13 cellular contexts compared by ENCODE assay signal in the genomic region with DNA sequence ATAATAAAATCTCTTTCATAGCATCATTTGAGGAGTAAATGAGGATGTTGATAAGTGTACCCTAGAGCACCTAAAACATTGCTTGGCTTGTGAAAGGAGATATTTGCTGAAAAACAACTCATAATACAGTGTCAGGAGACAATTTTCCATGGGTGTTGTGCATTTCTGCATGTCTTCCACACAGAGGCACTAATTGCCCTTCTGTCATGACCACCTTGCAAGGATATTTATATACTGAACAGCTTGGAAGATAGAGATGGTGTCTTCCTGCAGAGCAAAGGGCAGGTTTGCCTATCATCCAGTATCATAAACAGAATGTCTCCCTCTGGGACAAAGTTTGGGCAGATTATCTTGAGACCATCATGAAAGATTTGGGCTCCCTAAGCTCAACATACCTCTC.
A peak's percentile ranks its signal among the peaks of the same experiment; 100 is the strongest.
DNase-seq lines count a peak whose midpoint lies in the region; ATAC-seq and TF ChIP-seq lines count a peak whose summit lies in the region.
"Had no signal": no experiment of that assay in that cellular context is flagged by ENCODE, and none has a peak within 500 bp of the region (broad histone marks: within the 10 kb centered on the region; RNA-seq: fewer than 3 reads in every experiment).

No MANE protein-coding gene starts in this region.

- no peaks in the 10 kb centered on the region for H3K27me3 Mint-ChIP-seq in H9 (ENCODE audit: low read depth)
- H3K27me3 Mint-ChIP-seq: activated CD8-positive, alpha-beta memory T cell treated with anti-CD3 and anti-CD28 coated beads, Interleukin-2, amount 10 ng/mL, durations not matched to agents 7 days and 5 days had no signal

- no peaks in the 10 kb centered on the region for H3K36me3 ChIP-seq in PC-3 (ENCODE audit: low read depth, low read length)
- H3K36me3 ChIP-seq in ovary: no peaks in the 10 kb centered on the region
- H3K36me3 ChIP-seq in OCI-LY7 (ENCODE audit: insufficient read depth, low read length): no peaks in the 10 kb centered on the region

- no peak overlapping the region for H3K18ac ChIP-seq in H9 (ENCODE audit: insufficient read length, low read depth, low read length)

- H2AFZ ChIP-seq in H9 (ENCODE audit: low read length) (no peak overlapping the region), PC-3 (ENCODE audit: low read length) (no peak overlapping the region), OCI-LY7 (ENCODE audit: low read length) (no peak overlapping the region)

- H4K91ac ChIP-seq in H9 (ENCODE audit: insufficient read length, low read depth, low read length): no peak overlapping the region

- DNase-seq in DMS53 (lab: John Stamatoyannopoulos, UW) (peak; percentile 63), H9 (no peak), PC-3 (no peak), fibroblast of villous mesenchyme (ENCODE audit: low read depth) (peak; percentile 6), ovary (no peak), OCI-LY7 (ENCODE audit: low spot score) (no peak)
- DNase-seq: activated CD8-positive, alpha-beta memory T cell treated with anti-CD3 and anti-CD28 coated beads, Interleukin-2, amount 10 ng/mL, durations not matched to agents 7 days and 5 days; activated naive CD4-positive, alpha-beta T cell treated with anti-CD3 and anti-CD28 coated beads, Interleukin-2, amount 50 U/mL, for 16 hours; effector CD4-positive, alpha-beta T cell; Kasumi-1; left ventricle myocardium superior; NCI-H2029 had no signal

- no peak overlapping the region for H2BK20ac ChIP-seq in H9 (ENCODE audit: low read depth, low read length, poor library complexity, severe bottlenecking)

- no peaks in the 10 kb centered on the region for H3K9me2 ChIP-seq in PC-3 (replicated peaks; ENCODE audit: low read length)
- H3K9me2 ChIP-seq in OCI-LY7 (ENCODE audit: insufficient read depth, low read length): no peaks in the 10 kb centered on the region

- no peak overlapping the region for H3K14ac ChIP-seq in H9 (ENCODE audit: insufficient read depth, low read length)

- H3K27me3 ChIP-seq in H9 (ENCODE audit: insufficient read depth, low read length) (no peaks in the 10 kb centered on the region), PC-3 (ENCODE audit: low read length) (no peaks in the 10 kb centered on the region), ovary (no peaks in the 10 kb centered on the region)

- H3K4ac ChIP-seq in H9 (ENCODE audit: low read depth, low read length): no peak overlapping the region

- ATAC-seq in PC-3 (no peak), GM18511 (IDR thresholded peaks at IDR 0.05; ENCODE audit: unreplicated experiment) (no peak)
- ATAC-seq: activated CD8-positive, alpha-beta memory T cell treated with anti-CD3 and anti-CD28 coated beads, Interleukin-2, amount 10 ng/mL, durations not matched to agents 7 days and 5 days; left ventricle myocardium superior had no signal

- H3K9me3 Mint-ChIP-seq in H9: no peaks in the 10 kb centered on the region

- no peak overlapping the region for H3K23ac ChIP-seq in H9 (ENCODE audit: insufficient read length, low read depth, low read length)

- no peak overlapping the region for H4K8ac ChIP-seq in H9 (replicated peaks; ENCODE audit: insufficient read length, low read depth, low read length)

- no peak for TF ChIP-seq POLR2A in ovary (IDR thresholded peaks at IDR 0.05)

- no peaks in the 10 kb centered on the region for H3K4me1 ChIP-seq in H9 (ENCODE audit: insufficient read depth, low read length)
- no peaks in the 10 kb centered on the region for H3K4me1 ChIP-seq in PC-3 (ENCODE audit: insufficient read depth, low read length)
- no peaks in the 10 kb centered on the region for H3K4me1 ChIP-seq in ovary (ENCODE audit: insufficient read depth)
- no peaks in the 10 kb centered on the region for H3K4me1 ChIP-seq in OCI-LY7 (ENCODE audit: insufficient read depth, low read length, poor library complexity, severe bottlenecking)

- H3K56ac ChIP-seq in H9 (ENCODE audit: insufficient read length, low read depth, low read length): no peak overlapping the region

- H3K79me2 ChIP-seq in H9 (ENCODE audit: insufficient read depth, low read length): no peaks in the 10 kb centered on the region
- H3K79me2 ChIP-seq in PC-3 (ENCODE audit: low read length): no peaks in the 10 kb centered on the region
- H3K79me2 ChIP-seq in OCI-LY7 (ENCODE audit: insufficient read depth, low read depth, low read length): no peaks in the 10 kb centered on the region

- H4K20me1 ChIP-seq in H9 (ENCODE audit: control insufficient read depth, insufficient read depth, insufficient read length) (no peaks in the 10 kb centered on the region), PC-3 (ENCODE audit: low read length) (no peaks in the 10 kb centered on the region), OCI-LY7 (ENCODE audit: insufficient read depth, low read length) (no peaks in the 10 kb centered on the region)

- H2BK5ac ChIP-seq in H9 (ENCODE audit: insufficient read length, low read length): no peak overlapping the region

- H3K27ac Mint-ChIP-seq in H9: no peak overlapping the region
- H3K27ac Mint-ChIP-seq: activated CD8-positive, alpha-beta memory T cell treated with anti-CD3 and anti-CD28 coated beads, Interleukin-2, amount 10 ng/mL, durations not matched to agents 7 days and 5 days had no signal

- H3K27ac ChIP-seq in H9 (ENCODE audit: insufficient read length, low read depth, low read length): no peak overlapping the region
- H3K27ac ChIP-seq in PC-3 (ENCODE audit: low read length): no peak overlapping the region
- H3K27ac ChIP-seq in ovary: no peak overlapping the region
- H3K27ac ChIP-seq in OCI-LY7 (ENCODE audit: low read depth, low read length, poor library complexity, severe bottlenecking): no peak overlapping the region

- POLR2A ChIA-PET in PC-3 (lab: Charles Lee; ENCODE audit: unreplicated experiment): no interaction called here
- POLR2A ChIA-PET in OCI-LY7 (lab: Charles Lee): no interaction called here

- H3K4me3 ChIP-seq in PC-3 (ENCODE audit: low read length) (no peak overlapping the region), fibroblast of villous mesenchyme (ENCODE audit: low read depth, low read length) (no peak overlapping the region), ovary (no peak overlapping the region), OCI-LY7 (ENCODE audit: low read depth, low read length, poor library complexity, severe bottlenecking) (no peak overlapping the region)

- H3K4me2 ChIP-seq in H9 (ENCODE audit: insufficient read depth, insufficient read length, low read length) (no peak overlapping the region), PC-3 (ENCODE audit: low read length) (no peak overlapping the region), OCI-LY7 (ENCODE audit: low read length) (no peak overlapping the region)

- intact Hi-C loops in PC-3 (cut with micrococcal nuclease) (no loop called here), ovary (cut with DNase I) (no loop called here), OCI-LY7 (cut with micrococcal nuclease; ENCODE audit: unreplicated experiment) (no loop called here)

- peaks cover 9 to 18% of the 10 kb centered on the region in 2 experiments; a peak in 3 of 4 replicates for H3K4me1 Mint-ChIP-seq in H9

- H3K23me2 ChIP-seq in H9 (ENCODE audit: insufficient read length, low read depth, low read length, poor library complexity, severe bottlenecking): no peaks in the 10 kb centered on the region

- H3K9ac ChIP-seq in H9 (ENCODE audit: extremely low read depth, insufficient read length, low read length): no peak overlapping the region
- no peak overlapping the region for H3K9ac ChIP-seq in PC-3 (ENCODE audit: low read length)

- no peaks in the 10 kb centered on the region for H3F3A ChIP-seq in PC-3 (ENCODE audit: low read length, unreplicated experiment)

- BruUV-seq in PC-3 (replicated peaks; lab: Mats Ljungman, UMichigan) (no TSS peak), OCI-LY7 (replicated peaks; lab: Mats Ljungman, UMichigan) (no TSS peak)

- no peaks in the 10 kb centered on the region for H3K79me1 ChIP-seq in H9 (ENCODE audit: insufficient read depth, low read depth, low read length, poor library complexity, severe bottlenecking)

- H2BK12ac ChIP-seq in H9 (ENCODE audit: insufficient read length, low read depth, low read length): no peak overlapping the region

- H2AK5ac ChIP-seq in H9 (ENCODE audit: insufficient read length, low read length): no peak overlapping the region

- no peak for TF ChIP-seq EP300 in ovary (IDR thresholded peaks at IDR 0.05)

- H3T11ph ChIP-seq in H9 (ENCODE audit: low read length): no peak overlapping the region

- H2BK15ac ChIP-seq in H9 (ENCODE audit: low read depth, low read length): no peak overlapping the region

- H2BK120ac ChIP-seq in H9 (ENCODE audit: low read depth, low read length, poor library complexity, severe bottlenecking): no peak overlapping the region

- no peak overlapping the region for H3K4me3 Mint-ChIP-seq in H9
- H3K4me3 Mint-ChIP-seq: activated CD8-positive, alpha-beta memory T cell treated with anti-CD3 and anti-CD28 coated beads, Interleukin-2, amount 10 ng/mL, durations not matched to agents 7 days and 5 days had no signal

- CTCF ChIA-PET in PC-3 (lab: Charles Lee) (no interaction called here), OCI-LY7 (lab: Charles Lee; ENCODE audit: unreplicated experiment) (no interaction called here)

- no peaks in the 10 kb centered on the region for H3K9me3 ChIP-seq in H9 (ENCODE audit: control insufficient read depth, low read depth, low read length)
- no peaks in the 10 kb centered on the region for H3K9me3 ChIP-seq in PC-3 (ENCODE audit: low read length)
- no peaks in the 10 kb centered on the region for H3K9me3 ChIP-seq in ovary
- no peaks in the 10 kb centered on the region for H3K9me3 ChIP-seq in OCI-LY7 (ENCODE audit: low read length)

- H3K36me3 Mint-ChIP-seq in H9 (ENCODE audit: insufficient read depth in 1 of 3, low read depth in 3 of 3): no peaks in the 10 kb centered on the region; a peak in 2 of 7 replicates
- H3K36me3 Mint-ChIP-seq: activated CD8-positive, alpha-beta memory T cell treated with anti-CD3 and anti-CD28 coated beads, Interleukin-2, amount 10 ng/mL, durations not matched to agents 7 days and 5 days had no signal

- H4K5ac ChIP-seq in H9 (ENCODE audit: insufficient read length, low read depth, low read length): no peak overlapping the region

- TF ChIP-seq CTCF in H9 (conservative IDR thresholded peaks at IDR 0.05) (peak; percentile 31; the same call in 1 of the 3 replicates), PC-3 (conservative IDR thresholded peaks at IDR 0.05; ENCODE audit: low read depth, low read length) (0 out of 2 replicates have a peak, but pooled peaks have one; percentile 18), fibroblast of villous mesenchyme (IDR thresholded peaks at IDR 0.05; ENCODE audit: insufficient read depth, low read depth, low read length) (no peak), ovary (IDR thresholded peaks at IDR 0.05) (no peak), OCI-LY7 (conservative IDR thresholded peaks at IDR 0.05; ENCODE audit: low read length) (no peak)

Comparison
In these comparisons a context has a peak if more than half of its experiments do, and no peak if none do; other contexts are left out.
1. DNase-seq: peak in DMS53 (single experiment) and fibroblast of villous mesenchyme (single experiment); none in H9 (single experiment), PC-3 (single experiment), ovary (0 of 5) and OCI-LY7 (single experiment).
2. CTCF ChIP-seq: peak in H9 (single experiment) and PC-3 (single experiment); none in fibroblast of villous mesenchyme (single experiment), ovary (0 of 3) and OCI-LY7 (single experiment).